In the genomic region with DNA sequence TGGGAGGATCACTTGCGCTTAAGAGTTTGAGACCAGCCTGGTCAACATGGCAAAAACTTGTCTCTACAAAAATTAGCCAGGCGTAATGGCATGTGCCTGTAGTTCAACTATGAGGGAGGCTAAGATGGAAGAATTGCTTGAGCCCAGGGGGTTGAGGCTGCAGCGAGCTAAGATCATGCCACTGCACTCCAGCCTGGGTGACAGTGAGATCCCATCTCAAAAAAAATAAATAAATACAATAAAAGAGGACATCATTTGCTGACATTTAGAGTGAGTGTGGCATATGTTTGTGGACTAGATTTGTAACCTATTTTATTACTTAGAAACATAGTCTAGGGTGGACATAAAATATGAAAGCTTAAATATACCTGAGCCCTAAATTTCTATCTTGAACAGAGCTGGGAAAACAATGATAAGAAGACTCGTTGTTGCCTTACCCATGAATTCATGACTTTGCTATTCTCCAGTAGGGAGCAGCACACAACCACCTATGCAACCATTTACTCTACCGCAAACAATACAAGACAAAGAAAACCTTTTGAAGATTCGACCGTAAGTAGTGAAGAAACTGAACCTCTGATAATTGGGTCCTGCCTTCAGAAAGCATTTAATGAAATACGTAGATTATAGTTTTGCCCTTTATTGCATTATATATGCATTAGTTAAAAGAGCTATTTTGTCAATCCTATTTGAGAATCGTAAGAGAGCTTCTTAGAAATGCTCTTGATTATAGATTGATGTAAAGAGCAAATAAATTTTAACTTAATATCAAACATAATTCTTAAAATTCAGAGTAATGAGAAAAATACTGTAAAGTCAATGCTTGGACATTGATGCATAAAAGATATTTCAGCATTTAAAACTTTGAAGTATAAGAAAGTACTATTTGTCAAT, we compare ENCODE assay signal across 8 cellular contexts.
DNase-seq lines count a peak whose midpoint lies in the region; TF ChIP-seq lines count a peak whose summit lies in the region.

No MANE protein-coding gene starts in this region.

- no peaks in the 10 kb centered on the region for H3K4me1 ChIP-seq in PC-9 (replicated peaks; ENCODE audit: insufficient read depth)

- no peak overlapping the region for H3K27ac Mint-ChIP-seq in nephron
- no peak overlapping the region for H3K27ac Mint-ChIP-seq in activated T-cell treated with anti-CD3 and anti-CD28 coated beads, Interleukin-2, amount 50 U/mL, for 24 hours

- no peaks in the 10 kb centered on the region for H4K20me1 ChIP-seq in PC-9 (ENCODE audit: insufficient read depth)

- no peak overlapping the region for H3K4me2 ChIP-seq in PC-9

- intact Hi-C loops in PC-9 (cut with micrococcal nuclease; ENCODE audit: unreplicated experiment) = loop anchor here (1.0 to 5.0 kb wide), 6 partner anchors 135 to 1042 kb away; a partner anchor contains a TSS

- no peaks in the 10 kb centered on the region for H3K9me3 ChIP-seq in PC-9 (ENCODE audit: insufficient read depth, low read depth)

- in situ Hi-C loops in G401 (cut with HindIII; ENCODE audit: low sequenced_read_pairs) = no loop called here

- H3F3A ChIP-seq in PC-9 (ENCODE audit: insufficient read depth, low read depth) = no peaks in the 10 kb centered on the region

- DNase-seq in G401 (ENCODE audit: low spot score) = peak; percentile 33
- DNase-seq in HuH-7 (ENCODE audit: low spot score) = peak; percentile 31
- peak; percentile 35 to 50 for DNase-seq in PC-9
- peak; percentile 85 for DNase-seq in erythroblast (lab: John Stamatoyannopoulos, UW)
- no peak for DNase-seq in stimulated activated CD4-positive, alpha-beta T cell treated with anti-CD3 and anti-CD28 coated beads, Interleukin-2, amount 100 ng/mL, for 24 hours
- DNase-seq in activated CD4-positive, CD25-positive, alpha-beta regulatory T cell (lab: John Stamatoyannopoulos, UW) = no peak
- no peak for DNase-seq in activated T-cell treated with anti-CD3 and anti-CD28 coated beads, Interleukin-2, amount 50 U/mL, for 24 hours

- no TSS peak for BruUV-seq in PC-9 (replicated peaks; lab: Mats Ljungman, UMichigan)

- H3K4me3 Mint-ChIP-seq in nephron = no peak overlapping the region
- H3K4me3 Mint-ChIP-seq in activated T-cell treated with anti-CD3 and anti-CD28 coated beads, Interleukin-2, amount 50 U/mL, for 24 hours = no peak overlapping the region

- H3K36me3 Mint-ChIP-seq in nephron (ENCODE audit: low read depth) = no peaks in the 10 kb centered on the region
- no peaks in the 10 kb centered on the region for H3K36me3 Mint-ChIP-seq in activated T-cell treated with anti-CD3 and anti-CD28 coated beads, Interleukin-2, amount 50 U/mL, for 24 hours (ENCODE audit: low read depth)

- no peak overlapping the region for H2AFZ ChIP-seq in PC-9

- POLR2A ChIA-PET in PC-9 (lab: Charles Lee; ENCODE audit: unreplicated experiment) = interaction anchor here (0.5 to 0.7 kb wide), 2 partner anchors 313 to 491 kb away, joined by 3 to 4 read pairs; no protein-coding TSS in a partner anchor

- TF ChIP-seq POLR2A in erythroblast (IDR thresholded peaks at IDR 0.05; ENCODE audit: low read length) = no peak

- no peaks in the 10 kb centered on the region for H3K27me3 Mint-ChIP-seq in nephron (ENCODE audit: low read depth)
- H3K27me3 Mint-ChIP-seq in activated T-cell treated with anti-CD3 and anti-CD28 coated beads, Interleukin-2, amount 50 U/mL, for 24 hours = no peaks in the 10 kb centered on the region

- no peak overlapping the region for H3K4me3 ChIP-seq in PC-9

- no peaks in the 10 kb centered on the region for H3K27me3 ChIP-seq in PC-9 (ENCODE audit: insufficient read depth, low read depth)

- peaks cover 8% of the 10 kb centered on the region for H3K4me1 Mint-ChIP-seq in nephron
- no peaks in the 10 kb centered on the region for H3K4me1 Mint-ChIP-seq in activated T-cell treated with anti-CD3 and anti-CD28 coated beads, Interleukin-2, amount 50 U/mL, for 24 hours (ENCODE audit: low read depth)

- no peaks in the 10 kb centered on the region for H3K9me2 ChIP-seq in PC-9 (ENCODE audit: insufficient read depth)

- H3K36me3 ChIP-seq in PC-9 (ENCODE audit: low read depth) = no peaks in the 10 kb centered on the region

- no peaks in the 10 kb centered on the region for H3K9me3 Mint-ChIP-seq in nephron
- no peaks in the 10 kb centered on the region for H3K9me3 Mint-ChIP-seq in activated T-cell treated with anti-CD3 and anti-CD28 coated beads, Interleukin-2, amount 50 U/mL, for 24 hours

- no peaks in the 10 kb centered on the region for H3K79me2 ChIP-seq in PC-9 (ENCODE audit: low read depth)

- CTCF ChIA-PET in PC-9 (lab: Charles Lee) = interaction anchor here (0.5 to 2.1 kb wide), 5 partner anchors 41 to 640 kb away, joined by 3 to 5 read pairs (median 4); no protein-coding TSS in a partner anchor

- peak; percentile 75 for TF ChIP-seq CTCF in PC-9 (conservative IDR thresholded peaks at IDR 0.05)
- peak; percentile 62 to 67 (median 65) for TF ChIP-seq CTCF in nephron (IDR thresholded peaks at IDR 0.05; ENCODE audit: unreplicated experiment in 3 of 3)

- no peak overlapping the region for H3K27ac ChIP-seq in PC-9

Comparison
In these comparisons a context has a peak if more than half of its experiments do, and no peak if none do; other contexts are left out.
1. DNase-seq: peak in G401 (single experiment), HuH-7 (single experiment), PC-9 (2 of 2) and erythroblast (2 of 2); none in stimulated activated CD4-positive, alpha-beta T cell treated with anti-CD3 and anti-CD28 coated beads, Interleukin-2, amount 100 ng/mL, for 24 hours (0 of 2), activated CD4-positive, CD25-positive, alpha-beta regulatory T cell (0 of 4) and activated T-cell treated with anti-CD3 and anti-CD28 coated beads, Interleukin-2, amount 50 U/mL, for 24 hours (single experiment).